In the genomic region with DNA sequence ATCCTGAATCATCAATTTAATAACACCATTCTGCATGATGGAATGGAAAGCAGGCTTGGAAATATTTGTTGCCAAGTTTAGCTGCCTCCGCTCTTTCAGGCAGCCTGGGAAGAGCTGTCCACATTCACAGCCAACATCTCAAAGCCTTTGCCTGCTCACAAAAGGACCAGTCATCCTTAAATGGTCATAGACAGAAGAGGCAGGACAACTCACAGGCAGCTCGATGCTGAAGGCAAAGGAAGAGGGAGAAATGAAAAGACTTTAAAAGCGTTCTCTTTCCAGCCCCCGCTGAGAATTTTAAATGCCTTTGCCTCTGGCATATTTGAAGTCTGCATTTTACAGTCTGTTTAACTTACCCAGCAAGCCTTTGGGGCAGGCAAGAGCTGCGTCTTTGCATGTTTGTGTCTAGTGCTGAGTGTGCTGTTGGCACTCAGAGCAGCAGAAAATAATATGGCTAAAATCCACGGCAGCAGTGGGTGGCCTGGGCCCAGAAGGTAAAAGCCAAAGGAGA, we compare ENCODE assay signal across 9 cellular contexts.
DNase-seq lines count a peak whose midpoint lies in the region; ATAC-seq and TF ChIP-seq lines count a peak whose summit lies in the region.
"Had no signal": no experiment of that assay in that cellular context is flagged by ENCODE, and none has a peak within 500 bp of the region (broad histone marks: within the 10 kb centered on the region; RNA-seq: fewer than 3 reads in every experiment).

No MANE protein-coding gene starts in this region.

- peaks cover 0 to 10% of the 10 kb centered on the region in 2 donors for H3K4me1 ChIP-seq in ascending aorta

- H3K9me3 ChIP-seq in ascending aorta = no peaks in the 10 kb centered on the region

- peak; percentile 83 to 88 for ATAC-seq in left cardiac atrium
- no peak for ATAC-seq in GM18861 (IDR thresholded peaks at IDR 0.05; ENCODE audit: unreplicated experiment)
- no peak for ATAC-seq in GM21576 (IDR thresholded peaks at IDR 0.05; ENCODE audit: unreplicated experiment)
- ATAC-seq in HG03196 (IDR thresholded peaks at IDR 0.05; ENCODE audit: unreplicated experiment) = no peak

- DNase-seq in G401 (ENCODE audit: low spot score) (peak; percentile 94), ascending aorta (ENCODE audit: low spot score in 2 of 2) (peak in 1 of 2 donors; percentile 65), left cardiac atrium (peak; percentile 29), pons (ENCODE audit: low spot score) (peak; percentile 81), SKM-1 (lab: John Stamatoyannopoulos, UW; ENCODE audit: unreplicated experiment) (no peak)
- DNase-seq: NCI-H1930 had no signal

- H3K27me3 ChIP-seq in ascending aorta = no peaks in the 10 kb centered on the region

- intact Hi-C loops in ascending aorta (cut with DNase I) = no loop called here
- intact Hi-C loops in left cardiac atrium (cut with DNase I) = no loop called here

- in situ Hi-C loops in G401 (cut with HindIII; ENCODE audit: low sequenced_read_pairs) = no loop called here

- TF ChIP-seq CTCF in ascending aorta (IDR thresholded peaks at IDR 0.05) = no peak

- H3K27ac ChIP-seq in ascending aorta = peak overlapping the region; percentile 4 to 50

- no peak overlapping the region for H3K4me3 ChIP-seq in ascending aorta

- H3K36me3 ChIP-seq in ascending aorta = no peaks in the 10 kb centered on the region

Comparison
In these comparisons a context has a peak if more than half of its experiments do, and no peak if none do; other contexts are left out.
1. ATAC-seq: peak in left cardiac atrium (2 of 2); none in GM18861 (single experiment), GM21576 (single experiment) and HG03196 (single experiment).